In genomic region chr19:41957838-41958366, GRCh38 we compare ENCODE assay signal across 1 cellular context.
A peak's percentile ranks its signal among the peaks of the same experiment; 100 is the strongest.
TF ChIP-seq lines count a peak whose summit lies in the region.

No MANE protein-coding gene starts in this region.

TF ChIP-seq in HepG2, 621 proteins besides CTCF, POLR2A, EP300 and RAD21 (continued from another document and continues in another):
- TF ChIP-seq KDM5A (IDR thresholded peaks at IDR 0.05; ENCODE audit: borderline replicate concordance, low read length) (no peak; the same call in 1 of the 2 replicates), SOX5 (CRISPR knock-in tag; IDR thresholded peaks at IDR 0.05; ENCODE audit: borderline replicate concordance) (no peak), ZNF503 (CRISPR knock-in tag; IDR thresholded peaks at IDR 0.05) (no peak), ZNF331 (CRISPR knock-in tag; IDR thresholded peaks at IDR 0.05) (0 out of 2 replicates have a peak, but pooled peaks have one; percentile 29), ZNF768 (CRISPR knock-in tag; IDR thresholded peaks at IDR 0.05) (no peak), HMGXB3 (CRISPR knock-in tag; IDR thresholded peaks at IDR 0.05; ENCODE audit: borderline replicate concordance) (no peak), ZFP36L2 (CRISPR knock-in tag; IDR thresholded peaks at IDR 0.05) (no peak), BCL6 (CRISPR knock-in tag; IDR thresholded peaks at IDR 0.05) (no peak), ZNF230 (CRISPR knock-in tag; IDR thresholded peaks at IDR 0.05) (no peak), RORA (CRISPR knock-in tag; IDR thresholded peaks at IDR 0.05) (no peak), ZKSCAN1 (IDR thresholded peaks at IDR 0.05; ENCODE audit: low read length) (no peak), HIC2 (CRISPR knock-in tag; IDR thresholded peaks at IDR 0.05; ENCODE audit: low read depth) (no peak), ZFAT (CRISPR knock-in tag; conservative IDR thresholded peaks at IDR 0.05) (no peak), ATF5 (CRISPR knock-in tag; IDR thresholded peaks at IDR 0.05; ENCODE audit: low read depth) (no peak), PHF5A (CRISPR knock-in tag; IDR thresholded peaks at IDR 0.05; ENCODE audit: low read depth, unreplicated experiment) (peak; percentile 55), CHD2 (IDR thresholded peaks at IDR 0.05; ENCODE audit: low read depth, low read length) (no peak), ASH2L (IDR thresholded peaks at IDR 0.05; ENCODE audit: insufficient read length, low read depth, low read length) (no peak), THAP8 (CRISPR knock-in tag; IDR thresholded peaks at IDR 0.05; ENCODE audit: borderline replicate concordance) (no peak), NFE2L1 (CRISPR knock-in tag; IDR thresholded peaks at IDR 0.05; ENCODE audit: borderline replicate concordance) (no peak), ZNF18 (CRISPR knock-in tag; IDR thresholded peaks at IDR 0.05; ENCODE audit: insufficient replicate concordance) (no peak), ZBTB38 (CRISPR knock-in tag; IDR thresholded peaks at IDR 0.05) (no peak), KLF16 (CRISPR knock-in tag; IDR thresholded peaks at IDR 0.05) (no peak), ZNF282 (IDR thresholded peaks at IDR 0.05; ENCODE audit: partially characterized antibody) (no peak), REXO4 (CRISPR knock-in tag; IDR thresholded peaks at IDR 0.05; ENCODE audit: borderline replicate concordance) (no peak), ZC3H13 (CRISPR knock-in tag; IDR thresholded peaks at IDR 0.05) (no peak), ZBTB2 (CRISPR knock-in tag; IDR thresholded peaks at IDR 0.05; ENCODE audit: low read depth) (no peak), GATAD1 (CRISPR knock-in tag; IDR thresholded peaks at IDR 0.05) (0 out of 2 replicates have a peak, but pooled peaks have one; percentile 28), DNMT1 (CRISPR knock-in tag; IDR thresholded peaks at IDR 0.05) (no peak), SIN3B (IDR thresholded peaks at IDR 0.05; ENCODE audit: low read length) (no peak), HOXA7 (CRISPR knock-in tag; IDR thresholded peaks at IDR 0.05) (no peak), MAX (IDR thresholded peaks at IDR 0.05) (0 out of 2 replicates have a peak, but pooled peaks have one; percentile 21), ZNF136 (CRISPR knock-in tag; IDR thresholded peaks at IDR 0.05; ENCODE audit: low read depth) (no peak), SOX6 (IDR thresholded peaks at IDR 0.05) (no peak), SOX6 (CRISPR knock-in tag; IDR thresholded peaks at IDR 0.05) (no peak), ELF3 (CRISPR knock-in tag; IDR thresholded peaks at IDR 0.05) (peak; percentile 60), THRA (CRISPR knock-in tag; IDR thresholded peaks at IDR 0.05; ENCODE audit: borderline replicate concordance) (0 out of 2 replicates have a peak, but pooled peaks have one; percentile 25), NFAT5 (CRISPR knock-in tag; IDR thresholded peaks at IDR 0.05) (no peak), PAWR (CRISPR knock-in tag; IDR thresholded peaks at IDR 0.05; ENCODE audit: borderline replicate concordance) (0 out of 2 replicates have a peak, but pooled peaks have one; percentile 26), IKZF4 (CRISPR knock-in tag; IDR thresholded peaks at IDR 0.05; ENCODE audit: borderline replicate concordance, low read depth, not compliant biosample characterization) (no peak), ZFY (CRISPR knock-in tag; IDR thresholded peaks at IDR 0.05) (no peak), ZSCAN31 (CRISPR knock-in tag; IDR thresholded peaks at IDR 0.05; ENCODE audit: low read depth) (no peak), PREB (CRISPR knock-in tag; IDR thresholded peaks at IDR 0.05) (no peak), ZNF17 (CRISPR knock-in tag; IDR thresholded peaks at IDR 0.05) (no peak)
